11 cellular contexts compared by ENCODE assay signal in genomic region chr3:156383433-156384025, GRCh38.
"Had no signal": no experiment of that assay in that cellular context is flagged by ENCODE, and none has a peak within 500 bp of the region (broad histone marks: within the 10 kb centered on the region; RNA-seq: fewer than 3 reads in every experiment).

No MANE protein-coding gene starts in this region.

- H3K27me3 ChIP-seq: adrenal gland, brain microvascular endothelial cell, gastroesophageal sphincter, pancreas had no signal

- H3K9me3 ChIP-seq: adrenal gland, gastroesophageal sphincter, pancreas had no signal

- DNase-seq: activated CD4-positive, alpha-beta T cell treated with anti-CD3 and anti-CD28 coated beads, Interleukin-2, amount 50 U/mL, for 4 hours; activated CD4-positive, CD25-positive, alpha-beta regulatory T cell treated with anti-CD3 and anti-CD28 coated beads, Interleukin-2, amount 50 U/mL, for 72 hours; activated naive CD4-positive, alpha-beta T cell treated with anti-CD3 and anti-CD28 coated beads, Interleukin-2, amount 50 U/mL, for 16 hours; activated T-cell treated with anti-CD3 and anti-CD28 coated beads, Interleukin-2, amount 50 U/mL, for 1 hour; brain microvascular endothelial cell; kidney; pancreas; trophoblast cell had no signal

- H3K27ac ChIP-seq: adrenal gland, brain microvascular endothelial cell, gastroesophageal sphincter, pancreas, skin epidermis had no signal

- H3K36me3 ChIP-seq: adrenal gland, brain microvascular endothelial cell, gastroesophageal sphincter, pancreas had no signal

- H3K4me1 ChIP-seq: adrenal gland, pancreas had no signal

- H3K4me3 ChIP-seq: adrenal gland, gastroesophageal sphincter, pancreas, skin epidermis had no signal
